Comparison of ENCODE assay signal across 8 cellular contexts in genomic region chr6:26053929-26054658, GRCh38. TPM values are rescaled to one million over a fixed set of nuclear protein-coding genes. Genes with fewer than 3 reads are reported as not detected.
A peak's percentile ranks its signal among the peaks of the same experiment; 100 is the strongest.
DNase-seq lines count a peak whose midpoint lies in the region; ATAC-seq, FAIRE-seq and TF ChIP-seq lines count a peak whose summit lies in the region.

No MANE protein-coding gene starts in this region.

- TF ChIP-seq EP300 in suprapubic skin (IDR thresholded peaks at IDR 0.05), result no peak

- no peaks in the 10 kb centered on the region for H3K9me3 Mint-ChIP-seq in activated naive CD4-positive, alpha-beta T cell treated with anti-CD3 and anti-CD28 coated beads, Interleukin-2, amount 50 U/mL, for 72 hours

- H3K9me3 ChIP-seq in HCT116 (ENCODE audit: control insufficient read depth in 1 of 2, insufficient read depth in 1 of 2, low read depth in 1 of 2, low read length in 2 of 2), result no peaks in the 10 kb centered on the region
- no peaks in the 10 kb centered on the region for H3K9me3 ChIP-seq in keratinocyte (ENCODE audit: control insufficient read depth, low read depth, low read length)
- H3K9me3 ChIP-seq in suprapubic skin, result no peaks in the 10 kb centered on the region

- H3K4me1 ChIP-seq in ACC112 (ENCODE audit: control insufficient read depth, insufficient read depth, low read length, unreplicated experiment) (peaks cover 12% of the 10 kb centered on the region), HCT116 (ENCODE audit: control insufficient read depth in 1 of 2, insufficient read depth in 2 of 2, low read length in 2 of 2) (peaks cover 41 to 68% of the 10 kb centered on the region in 2 experiments), keratinocyte (ENCODE audit: control insufficient read depth, extremely low read depth, insufficient read depth, low read length) (peaks cover 19% of the 10 kb centered on the region), suprapubic skin (peaks cover 22% of the 10 kb centered on the region)

- intact Hi-C loops in HCT116 (cut with micrococcal nuclease), result loop anchor here (10.0 kb wide), 1 partner anchor 1841 kb away; a partner anchor contains a TSS

- peak overlapping the region; percentile 85 for H3K4me3 ChIP-seq in ACC112 (ENCODE audit: low read depth, low read length)
- peak overlapping the region; percentile 52 to 73 for H3K4me3 ChIP-seq in HCT116 (replicated peaks in 1 of 2; ENCODE audit: low read depth in 1 of 2, low read length in 2 of 2)
- H3K4me3 ChIP-seq in keratinocyte (ENCODE audit: control insufficient read depth in 2 of 3, extremely low read depth in 1 of 3, insufficient read depth in 2 of 3, low read depth in 1 of 3, low read length in 3 of 3), result peak overlapping the region; percentile 68 to 82 (median 81)
- H3K4me3 ChIP-seq in suprapubic skin, result peak overlapping the region; percentile 78

- 24% methylated on average over 6 of the region's 6 CpGs for whole genome bisulfite sequencing in suprapubic skin

- BruUV-seq in HCT116 (replicated peaks; lab: Mats Ljungman, UMichigan), result no TSS peak

- H3K9me1 ChIP-seq in keratinocyte (ENCODE audit: control insufficient read depth, extremely low read depth, insufficient read depth, low read length), result no peaks in the 10 kb centered on the region

- H3K79me2 ChIP-seq in ACC112 (ENCODE audit: control insufficient read depth, insufficient read depth, low read length, unreplicated experiment) (no peaks in the 10 kb centered on the region), HCT116 (ENCODE audit: insufficient read depth, low read length) (no peaks in the 10 kb centered on the region), keratinocyte (ENCODE audit: control insufficient read depth, insufficient read depth, low read length) (no peaks in the 10 kb centered on the region)

- RAD21 ChIA-PET in HCT116 (lab: Charles Lee; ENCODE audit: low non-redundant PET in 1 of 2, low total read pairs in 2 of 2, uncharacterized antibody in 2 of 2, unreplicated experiment in 2 of 2), result no interaction called here

- TF ChIP-seq POLR2A in HCT116 (IDR thresholded peaks at IDR 0.05; ENCODE audit: borderline replicate concordance, extremely low read depth, insufficient read depth, insufficient read length), result no peak
- no peak for TF ChIP-seq POLR2A in suprapubic skin (IDR thresholded peaks at IDR 0.05)
- TF ChIP-seq POLR2A in GM12892 (IDR thresholded peaks at IDR 0.05; ENCODE audit: low read depth, low read length), result no peak

- H4K20me1 ChIP-seq in HCT116 (ENCODE audit: insufficient read depth), result no peaks in the 10 kb centered on the region
- H4K20me1 ChIP-seq in keratinocyte (ENCODE audit: control insufficient read depth, extremely low read depth, insufficient read depth, low read length), result no peaks in the 10 kb centered on the region

- H3K9ac ChIP-seq in HCT116 (ENCODE audit: low read length), result peak overlapping the region; percentile 95
- peak overlapping the region; percentile 92 for H3K9ac ChIP-seq in keratinocyte (ENCODE audit: control insufficient read depth, extremely low read depth, insufficient read depth, low read length)

- H3K27ac ChIP-seq in ACC112 (ENCODE audit: low read depth, low read length) (peak overlapping the region; percentile 98), HCT116 (ENCODE audit: low read depth, low read length) (peak overlapping the region; percentile 85), keratinocyte (ENCODE audit: control insufficient read depth, insufficient read depth, low read length) (peak overlapping the region; percentile 97), suprapubic skin (peak overlapping the region; percentile 97)

- H3K4me2 ChIP-seq in HCT116 (ENCODE audit: low read length), result peak overlapping the region; percentile 90
- H3K4me2 ChIP-seq in keratinocyte (ENCODE audit: control insufficient read depth, extremely low read depth, insufficient read depth, low read depth, low read length), result peak overlapping the region; percentile 93

- peak overlapping the region; percentile 30 for H2AFZ ChIP-seq in ACC112 (ENCODE audit: low read length, unreplicated experiment)
- H2AFZ ChIP-seq in HCT116 (ENCODE audit: low read depth, low read length, poor library complexity, severe bottlenecking), result no peak overlapping the region
- peak overlapping the region; percentile 76 for H2AFZ ChIP-seq in keratinocyte (ENCODE audit: control insufficient read depth, low read length)

- peaks cover 4 to 19% of the 10 kb centered on the region in 2 donors for H3K36me3 Mint-ChIP-seq in activated naive CD4-positive, alpha-beta T cell treated with anti-CD3 and anti-CD28 coated beads, Interleukin-2, amount 50 U/mL, for 72 hours

- dilution Hi-C loops in keratinocyte (cut with MboI; ENCODE audit: extremely low pct_ligation_motif_present, low sequenced_read_pairs), result no loop called here

- POLR2A ChIA-PET in HCT116 (lab: Charles Lee) (interaction anchor here (2.5 to 13.4 kb wide), 5 partner anchors 23 to 70 kb away, joined by 16 to 202 read pairs (median 50); a partner anchor contains a TSS), GM10248 (lab: Yijun Ruan, JAX) (interaction anchor here (3.1 kb wide), 1 partner anchor 10 kb away, joined by 11 read pairs; a partner anchor contains a TSS)

- H3K9me2 ChIP-seq in HCT116 (ENCODE audit: insufficient read depth), result no peaks in the 10 kb centered on the region

- no peak for TF ChIP-seq CTCF in HCT116 (IDR thresholded peaks at IDR 0.05 in 2 of 3, conservative IDR thresholded peaks at IDR 0.05 in 1 of 3; ENCODE audit: borderline replicate concordance in 1 of 3, insufficient read depth in 1 of 3, low read depth in 2 of 3, low read length in 2 of 3)
- TF ChIP-seq CTCF in keratinocyte (optimal IDR thresholded peaks at IDR 0.05 in 1 of 3, IDR thresholded peaks at IDR 0.05 in 1 of 3, conservative IDR thresholded peaks at IDR 0.05 in 1 of 3; ENCODE audit: extremely low read depth in 1 of 3, insufficient read depth in 2 of 3, low read length in 3 of 3), result no peak
- no peak for TF ChIP-seq CTCF in suprapubic skin (IDR thresholded peaks at IDR 0.05)
- TF ChIP-seq CTCF in GM10248 (IDR thresholded peaks at IDR 0.05; ENCODE audit: control extremely low read depth, extremely low read depth, low read depth, missing control alignments), result no peak

- FAIRE-seq in keratinocyte (lab: Jason Lieb, UNC) (no peak), GM12892 (lab: Jason Lieb, UNC) (no peak)

- ATAC-seq in HCT116, result no peak
- ATAC-seq in activated naive CD4-positive, alpha-beta T cell treated with anti-CD3 and anti-CD28 coated beads, Interleukin-2, amount 50 U/mL, for 72 hours, result no peak
- ATAC-seq in HG03039 (IDR thresholded peaks at IDR 0.05; ENCODE audit: unreplicated experiment), result no peak

- no peaks in the 10 kb centered on the region for H3K27me3 ChIP-seq in ACC112 (ENCODE audit: insufficient read depth, low read length)
- H3K27me3 ChIP-seq in HCT116 (ENCODE audit: insufficient read depth, low read length), result no peaks in the 10 kb centered on the region
- H3K27me3 ChIP-seq in keratinocyte (ENCODE audit: control insufficient read depth, extremely low read depth, insufficient read depth, low read length), result no peaks in the 10 kb centered on the region
- no peaks in the 10 kb centered on the region for H3K27me3 ChIP-seq in suprapubic skin

- H3K36me3 ChIP-seq in ACC112 (ENCODE audit: insufficient read depth, low read length), result no peaks in the 10 kb centered on the region
- no peaks in the 10 kb centered on the region for H3K36me3 ChIP-seq in HCT116 (ENCODE audit: control insufficient read depth in 1 of 2, insufficient read depth in 2 of 2, low read length in 2 of 2)
- H3K36me3 ChIP-seq in keratinocyte (ENCODE audit: control insufficient read depth in 2 of 2, extremely low read depth in 1 of 2, insufficient read depth in 2 of 2, low read length in 2 of 2), result no peaks in the 10 kb centered on the region
- H3K36me3 ChIP-seq in suprapubic skin, result no peaks in the 10 kb centered on the region

- TF ChIP-seq RAD21 in HCT116 (IDR thresholded peaks at IDR 0.05; ENCODE audit: low read depth), result no peak

- CTCF ChIA-PET in HCT116 (lab: Charles Lee) (interaction anchor here (0.7 kb wide), 1 partner anchor 28 kb away, joined by 3 read pairs; no protein-coding TSS in a partner anchor), GM10248 (lab: Yijun Ruan, JAX) (interaction anchor here (1.2 to 2.5 kb wide), 4 partner anchors 11 to 47 kb away, joined by 4 to 7 read pairs (median 5); a partner anchor contains a TSS)

- no peak for DNase-seq in HCT116 (ENCODE audit: low read depth, low spot score)
- DNase-seq in activated naive CD4-positive, alpha-beta T cell treated with anti-CD3 and anti-CD28 coated beads, Interleukin-2, amount 50 U/mL, for 72 hours (ENCODE audit: low spot score in 2 of 2), result no peak
- no peak for DNase-seq in keratinocyte (ENCODE audit: low read depth, low spot score)
- no peak for DNase-seq in suprapubic skin (ENCODE audit: low spot score in 2 of 2)
- DNase-seq in GM10248 (ENCODE audit: extremely low spot score), result no peak
- DNase-seq in GM12892 (ENCODE audit: insufficient read length), result no peak

- H3K27ac Mint-ChIP-seq in activated naive CD4-positive, alpha-beta T cell treated with anti-CD3 and anti-CD28 coated beads, Interleukin-2, amount 50 U/mL, for 72 hours, result peak overlapping the region; percentile 94 to 99

TF ChIP-seq in HCT116, 20 proteins besides CTCF, POLR2A, EP300 and RAD21 (continues in another document):
- TF ChIP-seq SP1 (IDR thresholded peaks at IDR 0.05; ENCODE audit: low read depth) (no peak), ATF3 (IDR thresholded peaks at IDR 0.05) (no peak), SRF (IDR thresholded peaks at IDR 0.05; ENCODE audit: low read depth) (no peak), EZH2 (IDR thresholded peaks at IDR 0.05) (no peak)

RNA-seq across cellular contexts. Expression of gene HFE, which starts 33.1 kb away (rescaled TPM):
- 9.8 TPM for total RNA-seq in HCT116 (2021; ENCODE audit: unreplicated experiment)
- polyA plus RNA-seq in HCT116 (2012), result 12.0 and 13.4 TPM in 2 replicates
- 1 to 10 TPM in 1 of 2 donors, under 1 TPM in 1; 0.23 to 2.1 TPM for total RNA-seq in activated naive CD4-positive, alpha-beta T cell treated with anti-CD3 and anti-CD28 coated beads, Interleukin-2, amount 50 U/mL, for 72 hours
- 13.8 to 18.6 TPM (median 18.4 TPM) in 3 replicates for polyA plus RNA-seq in keratinocyte
- polyA plus RNA-seq in keratinocyte (2011; ENCODE audit: low read depth), result 1.8 TPM
- 4.8 and 5.8 TPM in 2 replicates for polyA plus RNA-seq in keratinocyte (2011; cell fraction: cytosol; rRNA removed)
- polyA plus RNA-seq in keratinocyte (2011; cell fraction: nucleus; rRNA removed), result 22.5 and 22.9 TPM in 2 replicates
- 3.0 and 11.8 TPM in 2 replicates for polyA plus RNA-seq in keratinocyte (2012; ENCODE audit: low replicate concordance)
- polyA minus RNA-seq in keratinocyte, result 16.8 to 21.1 TPM (median 19.5 TPM) in 3 replicates
- 13.0 TPM for polyA minus RNA-seq in keratinocyte (2011; cell fraction: cytosol; rRNA and poly(A)+ RNA removed)
- 19.5 and 31.3 TPM in 2 replicates for polyA minus RNA-seq in keratinocyte (2011; cell fraction: nucleus; rRNA and poly(A)+ RNA removed)
- 1 to 10 TPM; 2.1 to 4.2 (median 3.6) TPM for total RNA-seq in suprapubic skin
- polyA plus RNA-seq in GM12892 (2012; ENCODE audit: missing spikeins), result 4.4 TPM
